In the genomic region with DNA sequence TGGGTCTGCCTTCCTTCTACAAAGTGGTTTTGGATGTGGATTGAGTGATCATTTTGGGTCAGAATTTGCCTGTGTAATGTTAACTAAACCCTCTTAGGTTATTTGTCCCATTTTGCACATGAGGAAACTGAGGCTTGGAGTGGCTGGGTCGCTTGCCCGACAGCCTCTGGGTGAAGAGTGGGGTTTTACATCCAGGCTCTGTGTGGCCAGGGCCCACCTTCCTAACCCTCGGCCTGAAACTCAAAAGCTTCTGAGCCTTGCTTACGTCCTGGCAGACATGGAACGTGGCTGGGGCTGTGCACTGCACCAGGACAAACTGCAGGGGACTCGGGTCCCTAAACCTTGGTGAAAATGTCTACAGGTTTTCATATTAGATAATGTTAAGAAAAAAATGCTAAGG, we compare ENCODE assay signal across 31 cellular contexts.
"Had no signal": no experiment of that assay in that cellular context is flagged by ENCODE, and none has a peak within 500 bp of the region (broad histone marks: within the 10 kb centered on the region; RNA-seq: fewer than 3 reads in every experiment).

No MANE protein-coding gene starts in this region.

- H3K4me1 ChIP-seq: ascending aorta, breast epithelium, colonic mucosa, esophagus squamous epithelium, gastroesophageal sphincter had no signal

- H3K27me3 ChIP-seq: ascending aorta, breast epithelium, cardiac muscle cell, colonic mucosa, esophagus squamous epithelium had no signal

- H3K9me3 ChIP-seq: ascending aorta, breast epithelium, colonic mucosa, esophagus squamous epithelium, gastroesophageal sphincter had no signal

- H3K27ac ChIP-seq: ascending aorta, breast epithelium, cardiac muscle cell, colonic mucosa, epithelial cell of prostate, esophagus squamous epithelium, gastroesophageal sphincter, WERI-Rb-1 had no signal

- H3K36me3 ChIP-seq: ascending aorta, breast epithelium, cardiac muscle cell, colonic mucosa, esophagus squamous epithelium, gastroesophageal sphincter, WERI-Rb-1 had no signal

- DNase-seq: activated B cell treated with CpG ODN at 0.5 μM for 24 hours; activated CD4-positive, alpha-beta T cell treated with anti-CD3 and anti-CD28 coated beads for 48 hours; activated CD4-positive, alpha-beta T cell treated with anti-CD3 and anti-CD28 coated beads, Interleukin-2, amount 50 U/mL, for 1 hour; activated CD4-positive, alpha-beta T cell treated with anti-CD3 and anti-CD28 coated beads, Interleukin-2, amount 50 U/mL, for 48 hours; activated CD8-positive, alpha-beta memory T cell treated with anti-CD3 and anti-CD28 coated beads for 24 hours; activated CD8-positive, alpha-beta memory T cell treated with anti-CD3 and anti-CD28 coated beads, Interleukin-2, amount 50 U/mL, for 4 hours; activated CD8-positive, alpha-beta T cell treated with anti-CD3 and anti-CD28 coated beads for 36 hours; activated gamma-delta T cell; activated naive CD4-positive, alpha-beta T cell; activated naive CD4-positive, alpha-beta T cell treated with anti-CD3 and anti-CD28 coated beads, Interleukin-2, amount 10 ng/mL, durations not matched to agents 7 days and 5 days; activated naive CD8-positive, alpha-beta T cell treated with anti-CD3 and anti-CD28 coated beads, Interleukin-2, amount 10 ng/mL, durations not matched to agents 7 days and 5 days; activated T-cell treated with anti-CD3 and anti-CD28 coated beads for 4 hours; activated T-cell treated with anti-CD3 and anti-CD28 coated beads, Interleukin-2, amount 50 U/mL, for 24 hours; activated T-cell treated with anti-CD3 and anti-CD28 coated beads, Interleukin-2, amount 50 U/mL, for 72 hours; central memory CD4-positive, alpha-beta T cell; cerebellar nuclear complex; colonic mucosa; effector CD8-positive, alpha-beta T cell; esophagus squamous epithelium; foreskin melanocyte; T-helper 1 cell; T-helper 17 cell; T1000; WERI-Rb-1 had no signal

- ATAC-seq: activated CD4-positive, CD25-positive, alpha-beta regulatory T cell treated with anti-CD3 and anti-CD28 coated beads, Interleukin-2, amount 50 U/mL, for 24 hours; activated CD8-positive, alpha-beta T cell treated with anti-CD3 and anti-CD28 coated beads for 36 hours; activated naive CD4-positive, alpha-beta T cell treated with anti-CD3 and anti-CD28 coated beads, Interleukin-2, amount 50 U/mL, for 72 hours; activated T-cell treated with anti-CD3 and anti-CD28 coated beads, Interleukin-2, amount 50 U/mL, for 72 hours; gastroesophageal sphincter; T-helper 17 cell had no signal

- H3K4me3 ChIP-seq: ascending aorta, breast epithelium, cardiac muscle cell, colonic mucosa, esophagus squamous epithelium, gastroesophageal sphincter had no signal
